ENCODE assay signal across 18 cellular contexts in genomic region chr3:63877737-63878393, GRCh38. TPM values are rescaled to one million over a fixed set of nuclear protein-coding genes. Genes with fewer than 3 reads are reported as not detected.
DNase-seq lines count a peak whose midpoint lies in the region; ATAC-seq and TF ChIP-seq lines count a peak whose summit lies in the region.
"Had no signal": no experiment of that assay in that cellular context is flagged by ENCODE, and none has a peak within 500 bp of the region (broad histone marks: within the 10 kb centered on the region; RNA-seq: fewer than 3 reads in every experiment).

No MANE protein-coding gene starts in this region.

- no peak for ATAC-seq in GM21529 (IDR thresholded peaks at IDR 0.05; ENCODE audit: unreplicated experiment)
- ATAC-seq: K562 had no signal

- H3K9ac ChIP-seq in SK-N-SH: no peak overlapping the region

- H3K9me3 Mint-ChIP-seq in activated naive CD8-positive, alpha-beta T cell (ENCODE audit: low read depth): no peaks in the 10 kb centered on the region
- no peaks in the 10 kb centered on the region for H3K9me3 Mint-ChIP-seq in activated naive CD8-positive, alpha-beta T cell treated with anti-CD3 and anti-CD28 coated beads for 36 hours
- H3K9me3 Mint-ChIP-seq: endodermal cell had no signal

- H4K20me1 ChIP-seq in SK-N-SH (ENCODE audit: insufficient read depth): peaks cover 81% of the 10 kb centered on the region

- POLR2A ChIA-PET in SK-N-SH (lab: Yijun Ruan, JAX): no interaction called here

- H3K4me3 Mint-ChIP-seq in activated naive CD8-positive, alpha-beta T cell: peak overlapping the region; percentile 3
- no peak overlapping the region for H3K4me3 Mint-ChIP-seq in activated naive CD8-positive, alpha-beta T cell treated with anti-CD3 and anti-CD28 coated beads for 36 hours
- H3K4me3 Mint-ChIP-seq: endodermal cell had no signal

- H3K9me3 ChIP-seq in SK-N-SH: no peaks in the 10 kb centered on the region
- H3K9me3 ChIP-seq: neutrophil, upper lobe of left lung had no signal

- WGBS in SK-N-SH (ENCODE audit: low lambda C conversion rate): 64% methylated on average over 3 of the region's 3 CpGs

- peaks cover 98% of the 10 kb centered on the region for H3K79me2 ChIP-seq in SK-N-SH (ENCODE audit: insufficient read depth)

- no peaks in the 10 kb centered on the region for H3F3A ChIP-seq in SK-N-SH (replicated peaks; ENCODE audit: insufficient read depth)

- DNase-seq in activated naive CD8-positive, alpha-beta T cell treated with anti-CD3 and anti-CD28 coated beads for 36 hours: no peak
- DNase-seq in SK-N-SH: no peak
- DNase-seq in fibroblast of the aortic adventitia (ENCODE audit: low read depth): peak; percentile 33
- no peak for DNase-seq in HUDEP-2 (lab: John Stamatoyannopoulos, UW; ENCODE audit: unreplicated experiment in 76 of 76)
- DNase-seq in NCI-H526 (lab: John Stamatoyannopoulos, UW): no peak
- DNase-seq in amniotic stem cell (lab: John Stamatoyannopoulos, UW): no peak
- DNase-seq: DND-41; endodermal cell; left colon; NCI-H1694 treated with DMSO at 0.1 percent for 48 hours; stimulated activated CD4-positive, alpha-beta T cell treated with anti-CD3 and anti-CD28 coated beads, Interleukin-12 subunit alpha, Interleukin-12 subunit beta, amount 100 ng/mL, for 4 hours; upper lobe of left lung had no signal

- H3K4me3 ChIP-seq in SK-N-SH (ENCODE audit: low read depth in 2 of 2, low read length in 1 of 2) (no peak overlapping the region; a peak in 1 of 4 replicates), fibroblast of the aortic adventitia (ENCODE audit: low read depth, low read length) (no peak overlapping the region)
- H3K4me3 ChIP-seq: K562, SK-N-MC, upper lobe of left lung had no signal

- no peaks in the 10 kb centered on the region for H3K36me3 ChIP-seq in SK-N-SH (replicated peaks in 1 of 2; ENCODE audit: control insufficient read depth in 1 of 2, insufficient read depth in 2 of 2, low read length in 1 of 2)
- H3K36me3 ChIP-seq: neutrophil, upper lobe of left lung had no signal

- TF ChIP-seq CTCF in SK-N-SH (IDR thresholded peaks at IDR 0.05) (no peak), fibroblast of the aortic adventitia (IDR thresholded peaks at IDR 0.05; ENCODE audit: insufficient read depth, low read length) (no peak)

- CTCF ChIA-PET in SK-N-SH (lab: Yijun Ruan, JAX): interaction anchor here (1.1 to 1.7 kb wide), 6 partner anchors 11 to 529 kb away, joined by 3 to 6 read pairs (median 4); partner anchors contain the start of gene C3orf49

- no peak for TF ChIP-seq RAD21 in SK-N-SH (IDR thresholded peaks at IDR 0.05; ENCODE audit: low read length)

- H3K4me1 ChIP-seq in SK-N-SH (ENCODE audit: control insufficient read depth in 1 of 2, insufficient read depth in 2 of 2, low read depth in 1 of 2, low read length in 1 of 2): peaks cover 19 to 23% of the 10 kb centered on the region in 2 experiments

- peaks cover 61% of the 10 kb centered on the region for H3K4me1 Mint-ChIP-seq in activated naive CD8-positive, alpha-beta T cell (ENCODE audit: low read depth)
- H3K4me1 Mint-ChIP-seq in activated naive CD8-positive, alpha-beta T cell treated with anti-CD3 and anti-CD28 coated beads for 36 hours: peaks cover 48% of the 10 kb centered on the region

- no peak overlapping the region for H3K27ac Mint-ChIP-seq in activated naive CD8-positive, alpha-beta T cell
- no peak overlapping the region for H3K27ac Mint-ChIP-seq in activated naive CD8-positive, alpha-beta T cell treated with anti-CD3 and anti-CD28 coated beads for 36 hours
- H3K27ac Mint-ChIP-seq: endodermal cell had no signal

- H3K36me3 Mint-ChIP-seq in activated naive CD8-positive, alpha-beta T cell: peaks cover 3% of the 10 kb centered on the region
- H3K36me3 Mint-ChIP-seq in activated naive CD8-positive, alpha-beta T cell treated with anti-CD3 and anti-CD28 coated beads for 36 hours: peaks cover 10% of the 10 kb centered on the region

- no peak for TF ChIP-seq EP300 in SK-N-SH (IDR thresholded peaks at IDR 0.05; ENCODE audit: borderline replicate concordance in 1 of 2, low read depth in 1 of 2, low read length in 1 of 2)

- H2AFZ ChIP-seq in SK-N-SH (ENCODE audit: low read depth): no peak overlapping the region

- no peaks in the 10 kb centered on the region for H3K27me3 Mint-ChIP-seq in activated naive CD8-positive, alpha-beta T cell
- no peaks in the 10 kb centered on the region for H3K27me3 Mint-ChIP-seq in activated naive CD8-positive, alpha-beta T cell treated with anti-CD3 and anti-CD28 coated beads for 36 hours

- no peaks in the 10 kb centered on the region for H3K9me2 ChIP-seq in SK-N-SH

- no peaks in the 10 kb centered on the region for H3K27me3 ChIP-seq in SK-N-SH (ENCODE audit: insufficient read depth)
- H3K27me3 ChIP-seq: neutrophil, upper lobe of left lung had no signal

- H3K4me2 ChIP-seq in SK-N-SH: peak overlapping the region; percentile 29

- H3K27ac ChIP-seq in SK-N-SH (ENCODE audit: low read depth in 2 of 2, low read length in 1 of 2): no peak overlapping the region
- H3K27ac ChIP-seq: neutrophil, SK-N-MC, upper lobe of left lung had no signal

TF ChIP-seq in SK-N-SH, 30 proteins besides CTCF, POLR2A, EP300 and RAD21 (continues in another document):
- TF ChIP-seq SIN3A (IDR thresholded peaks at IDR 0.05; ENCODE audit: borderline replicate concordance, low read depth, low read length) (no peak), MAX (IDR thresholded peaks at IDR 0.05; ENCODE audit: low read depth) (no peak), EZH2phosphoT487 (IDR thresholded peaks at IDR 0.05; ENCODE audit: borderline replicate concordance, low read depth) (no peak), SMC3 (IDR thresholded peaks at IDR 0.05; ENCODE audit: low read depth, low read length) (no peak), RXRA (IDR thresholded peaks at IDR 0.05; ENCODE audit: borderline replicate concordance, low read depth) (no peak), MEF2A (IDR thresholded peaks at IDR 0.05; ENCODE audit: borderline replicate concordance, low read depth) (no peak), GABPA (IDR thresholded peaks at IDR 0.05; ENCODE audit: low read depth) (no peak), MXI1 (IDR thresholded peaks at IDR 0.05; ENCODE audit: low read depth, low read length) (no peak), RFX5 (IDR thresholded peaks at IDR 0.05; ENCODE audit: low read length) (no peak)
- TF ChIP-seq, protein P1, sequence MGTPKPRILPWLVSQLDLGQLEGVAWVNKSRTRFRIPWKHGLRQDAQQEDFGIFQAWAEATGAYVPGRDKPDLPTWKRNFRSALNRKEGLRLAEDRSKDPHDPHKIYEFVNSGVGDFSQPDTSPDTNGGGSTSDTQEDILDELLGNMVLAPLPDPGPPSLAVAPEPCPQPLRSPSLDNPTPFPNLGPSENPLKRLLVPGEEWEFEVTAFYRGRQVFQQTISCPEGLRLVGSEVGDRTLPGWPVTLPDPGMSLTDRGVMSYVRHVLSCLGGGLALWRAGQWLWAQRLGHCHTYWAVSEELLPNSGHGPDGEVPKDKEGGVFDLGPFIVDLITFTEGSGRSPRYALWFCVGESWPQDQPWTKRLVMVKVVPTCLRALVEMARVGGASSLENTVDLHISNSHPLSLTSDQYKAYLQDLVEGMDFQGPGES (IDR thresholded peaks at IDR 0.05; ENCODE audit: low read depth, low read length): no peak

RNA-seq across cellular contexts. Expression of gene ATXN7, which starts 14.2 kb away (rescaled TPM):
- 10 to 100 TPM; 26.5 to 28.6 TPM for total RNA-seq in activated naive CD8-positive, alpha-beta T cell treated with anti-CD3 and anti-CD28 coated beads for 36 hours
- polyA plus RNA-seq in SK-N-SH (2012; rRNA removed): 6.2 and 8.5 TPM in 2 replicates
- polyA plus RNA-seq in SK-N-SH (2012; cell fraction: cytosol; rRNA removed): 2.7 and 3.2 TPM in 2 replicates
- 33.9 and 34.8 TPM in 2 replicates for polyA plus RNA-seq in SK-N-SH (2012; cell fraction: nucleus; rRNA removed)
- total RNA-seq in fibroblast of the aortic adventitia (ENCODE audit: low replicate concordance): 8.6 and 21.0 TPM in 2 replicates

RNA-seq across cellular contexts. Expression of gene THOC7, which starts 14.3 kb away (rescaled TPM):
- total RNA-seq in activated naive CD8-positive, alpha-beta T cell treated with anti-CD3 and anti-CD28 coated beads for 36 hours: 10 to 100 TPM; 85.4 to 92.7 TPM
- polyA plus RNA-seq in SK-N-SH (2012; rRNA removed): 35.6 and 35.9 TPM in 2 replicates
- 61.9 and 94.1 TPM in 2 replicates for polyA plus RNA-seq in SK-N-SH (2012; cell fraction: cytosol; rRNA removed)
- 7.9 and 12.4 TPM in 2 replicates for polyA plus RNA-seq in SK-N-SH (2012; cell fraction: nucleus; rRNA removed)
- total RNA-seq in fibroblast of the aortic adventitia (ENCODE audit: low replicate concordance): 44.9 and 68.0 TPM in 2 replicates

RNA-seq across cellular contexts. Expression of gene SCAANT1, which starts 34.3 kb away (rescaled TPM):
- not detected for total RNA-seq in activated naive CD8-positive, alpha-beta T cell treated with anti-CD3 and anti-CD28 coated beads for 36 hours
- polyA plus RNA-seq in SK-N-SH (2012; rRNA removed): not detected in 2 replicates
- not detected in 2 replicates for polyA plus RNA-seq in SK-N-SH (2012; cell fraction: cytosol; rRNA removed)
- polyA plus RNA-seq in SK-N-SH (2012; cell fraction: nucleus; rRNA removed): not detected in 2 replicates
- not detected in 2 replicates for total RNA-seq in fibroblast of the aortic adventitia (ENCODE audit: low replicate concordance)
- total RNA-seq: endodermal cell, glomerular endothelial cell, K562, left colon, upper lobe of left lung had no signal
- polyA plus RNA-seq: K562 had no signal

RNA-seq across cellular contexts. Expression of gene C3orf49, which starts 58.8 kb away (rescaled TPM):
- not detected for total RNA-seq in activated naive CD8-positive, alpha-beta T cell treated with anti-CD3 and anti-CD28 coated beads for 36 hours
- not detected in 2 replicates for polyA plus RNA-seq in SK-N-SH (2012; rRNA removed)
- not detected in 2 replicates for polyA plus RNA-seq in SK-N-SH (2012; cell fraction: cytosol; rRNA removed)
- not detected in 2 replicates for polyA plus RNA-seq in SK-N-SH (2012; cell fraction: nucleus; rRNA removed)
- not detected in 2 replicates for total RNA-seq in fibroblast of the aortic adventitia (ENCODE audit: low replicate concordance)
- total RNA-seq: endodermal cell, glomerular endothelial cell, K562, left colon, upper lobe of left lung had no signal
- polyA plus RNA-seq: K562 had no signal
